In the genomic region with DNA sequence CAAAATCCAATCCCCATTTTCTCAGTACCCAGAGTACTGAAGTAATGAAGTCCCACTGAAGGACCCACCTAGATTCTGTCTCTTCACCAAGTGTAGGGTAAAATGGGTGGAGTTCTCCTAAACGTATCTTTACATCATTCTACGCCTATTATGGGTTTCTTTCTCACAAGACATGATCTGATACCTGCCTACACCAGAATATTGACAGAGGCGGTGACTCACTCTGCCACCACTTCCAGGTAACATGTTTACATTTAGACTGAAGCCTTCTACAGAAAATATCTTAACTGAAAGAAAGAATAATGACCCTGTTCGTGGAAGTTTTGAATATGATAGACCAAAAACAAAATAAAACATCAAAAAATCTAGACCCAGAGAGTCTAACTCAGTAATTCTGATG, we compare ENCODE assay signal across 1 cellular context.
A peak's percentile ranks its signal among the peaks of the same experiment; 100 is the strongest.
TF ChIP-seq lines count a peak whose summit lies in the region.

No MANE protein-coding gene starts in this region.

TF ChIP-seq in K562, 482 proteins besides CTCF, POLR2A, EP300 and RAD21 (continued from another document):
- TF ChIP-seq, protein P1, sequence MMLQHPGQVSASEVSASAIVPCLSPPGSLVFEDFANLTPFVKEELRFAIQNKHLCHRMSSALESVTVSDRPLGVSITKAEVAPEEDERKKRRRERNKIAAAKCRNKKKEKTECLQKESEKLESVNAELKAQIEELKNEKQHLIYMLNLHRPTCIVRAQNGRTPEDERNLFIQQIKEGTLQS (IDR thresholded peaks at IDR 0.05): peak; percentile 62; the same call in 1 of the 2 replicates
- TF ChIP-seq, protein P1 (CRISPR knock-in tag; conservative IDR thresholded peaks at IDR 0.05): no peak
- TF ChIP-seq STAG1 (CRISPR knock-in tag; IDR thresholded peaks at IDR 0.05; ENCODE audit: borderline replicate concordance): no peak
